Comparison of ENCODE assay signal across 13 cellular contexts in the genomic region with DNA sequence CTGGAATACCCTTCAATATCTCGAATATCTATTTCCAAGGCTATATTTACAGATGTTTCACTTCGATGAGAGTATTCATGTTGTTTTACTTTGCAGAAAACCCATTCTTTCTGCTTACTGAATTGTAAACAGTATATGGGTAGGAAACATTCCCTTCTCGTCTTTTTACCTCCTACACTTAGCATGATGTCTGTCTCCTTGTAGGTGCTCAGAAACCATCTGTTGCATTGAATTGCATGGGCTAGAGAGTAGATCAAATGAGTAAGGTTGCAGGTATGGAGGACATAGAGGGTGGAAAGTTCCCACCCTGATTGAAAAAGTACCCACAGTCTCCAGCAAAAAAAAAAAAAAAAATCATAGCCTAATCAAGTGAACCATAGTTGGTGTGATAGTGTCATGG. TPM values are rescaled to one million over a fixed set of nuclear protein-coding genes. Genes with fewer than 3 reads are reported as not detected.
DNase-seq lines count a peak whose midpoint lies in the region; ATAC-seq and TF ChIP-seq lines count a peak whose summit lies in the region.
"Had no signal": no experiment of that assay in that cellular context is flagged by ENCODE, and none has a peak within 500 bp of the region (broad histone marks: within the 10 kb centered on the region; RNA-seq: fewer than 3 reads in every experiment).

No MANE protein-coding gene starts in this region.

- H3K18ac ChIP-seq in H9 (ENCODE audit: insufficient read length, low read depth, low read length) = no peak overlapping the region

- H3K9ac ChIP-seq in H9 (ENCODE audit: extremely low read depth, insufficient read length, low read length) = no peak overlapping the region

- no peak overlapping the region for H3K14ac ChIP-seq in H9 (ENCODE audit: insufficient read depth, low read length)

- peaks cover 46% of the 10 kb centered on the region for H3K36me3 Mint-ChIP-seq in activated naive CD4-positive, alpha-beta T cell treated with anti-CD3 and anti-CD28 coated beads, Interleukin-2, amount 50 U/mL, for 24 hours
- peaks cover 66% of the 10 kb centered on the region for H3K36me3 Mint-ChIP-seq in T-helper 2 cell treated with Interferon-gamma antibody and Interleukin-4, amounts not matched to agents 5 μg/mL and 100 μg/mL, for 36 hours (ENCODE audit: low read depth)
- no peaks in the 10 kb centered on the region for H3K36me3 Mint-ChIP-seq in WTC11
- no peaks in the 10 kb centered on the region for H3K36me3 Mint-ChIP-seq in H9 (ENCODE audit: insufficient read depth in 1 of 3, low read depth in 3 of 3)

- H3K4me3 ChIP-seq in right lobe of liver (peak overlapping the region; percentile 7 to 41 (median 15)), thoracic aorta (peak overlapping the region; percentile 66)

- peak overlapping the region; percentile 99 for H3K27ac Mint-ChIP-seq in activated naive CD4-positive, alpha-beta T cell treated with anti-CD3 and anti-CD28 coated beads, Interleukin-2, amount 50 U/mL, for 24 hours
- H3K27ac Mint-ChIP-seq in T-helper 2 cell treated with Interferon-gamma antibody and Interleukin-4, amounts not matched to agents 5 μg/mL and 100 μg/mL, for 36 hours = peak overlapping the region; percentile 97
- H3K27ac Mint-ChIP-seq in WTC11 (no peak overlapping the region), H9 (no peak overlapping the region)

- H2BK15ac ChIP-seq in H9 (ENCODE audit: low read depth, low read length) = no peak overlapping the region

- no peaks in the 10 kb centered on the region for H3K23me2 ChIP-seq in H9 (ENCODE audit: insufficient read length, low read depth, low read length, poor library complexity, severe bottlenecking)

- CTCF ChIA-PET in WTC11 (lab: Charles Lee) = no interaction called here

- H4K20me1 ChIP-seq in H9 (ENCODE audit: control insufficient read depth, insufficient read depth, insufficient read length) = no peaks in the 10 kb centered on the region

- H3K36me3 ChIP-seq in right lobe of liver = no peaks in the 10 kb centered on the region
- H3K36me3 ChIP-seq in thoracic aorta = no peaks in the 10 kb centered on the region
- H3K36me3 ChIP-seq: ascending aorta had no signal

- no peak overlapping the region for H4K8ac ChIP-seq in H9 (replicated peaks; ENCODE audit: insufficient read length, low read depth, low read length)

- H3K4me1 ChIP-seq in right lobe of liver = no peaks in the 10 kb centered on the region
- H3K4me1 ChIP-seq in thoracic aorta (ENCODE audit: control insufficient read depth in 1 of 2, low read depth in 2 of 2) = no peaks in the 10 kb centered on the region
- no peaks in the 10 kb centered on the region for H3K4me1 ChIP-seq in H9 (ENCODE audit: insufficient read depth, low read length)
- H3K4me1 ChIP-seq: ascending aorta had no signal

- no peak overlapping the region for H3K4me2 ChIP-seq in H9 (ENCODE audit: insufficient read depth, insufficient read length, low read length)

- ATAC-seq in right lobe of liver (no peak), thoracic aorta (ENCODE audit: insufficient number of reproducible peaks, low FRiP score, low read depth) (no peak), WTC11 (no peak)

- H2BK20ac ChIP-seq in H9 (ENCODE audit: low read depth, low read length, poor library complexity, severe bottlenecking) = no peak overlapping the region

- H3K4me3 Mint-ChIP-seq in activated naive CD4-positive, alpha-beta T cell treated with anti-CD3 and anti-CD28 coated beads, Interleukin-2, amount 50 U/mL, for 24 hours = peak overlapping the region; percentile 94
- peak overlapping the region; percentile 100 for H3K4me3 Mint-ChIP-seq in T-helper 2 cell treated with Interferon-gamma antibody and Interleukin-4, amounts not matched to agents 5 μg/mL and 100 μg/mL, for 36 hours
- H3K4me3 Mint-ChIP-seq in WTC11 (no peak overlapping the region), H9 (no peak overlapping the region)

- H3K4me1 Mint-ChIP-seq in activated naive CD4-positive, alpha-beta T cell treated with anti-CD3 and anti-CD28 coated beads, Interleukin-2, amount 50 U/mL, for 24 hours = peaks cover 37% of the 10 kb centered on the region
- peaks cover 44% of the 10 kb centered on the region for H3K4me1 Mint-ChIP-seq in T-helper 2 cell treated with Interferon-gamma antibody and Interleukin-4, amounts not matched to agents 5 μg/mL and 100 μg/mL, for 36 hours (ENCODE audit: low read depth)
- no peaks in the 10 kb centered on the region for H3K4me1 Mint-ChIP-seq in WTC11
- H3K4me1 Mint-ChIP-seq in H9 = no peaks in the 10 kb centered on the region

- H3K79me2 ChIP-seq in H9 (ENCODE audit: insufficient read depth, low read length) = no peaks in the 10 kb centered on the region

- H3K56ac ChIP-seq in H9 (ENCODE audit: insufficient read length, low read depth, low read length) = no peak overlapping the region

- no peak overlapping the region for H2AK5ac ChIP-seq in H9 (ENCODE audit: insufficient read length, low read length)

- no peak overlapping the region for H2BK12ac ChIP-seq in H9 (ENCODE audit: insufficient read length, low read depth, low read length)

- no peak overlapping the region for H2AFZ ChIP-seq in H9 (ENCODE audit: low read length)

- no peaks in the 10 kb centered on the region for H3K27me3 Mint-ChIP-seq in activated naive CD4-positive, alpha-beta T cell treated with anti-CD3 and anti-CD28 coated beads, Interleukin-2, amount 50 U/mL, for 24 hours
- no peaks in the 10 kb centered on the region for H3K27me3 Mint-ChIP-seq in T-helper 2 cell treated with Interferon-gamma antibody and Interleukin-4, amounts not matched to agents 5 μg/mL and 100 μg/mL, for 36 hours (ENCODE audit: low read depth)
- H3K27me3 Mint-ChIP-seq in WTC11 (ENCODE audit: low read depth) (no peaks in the 10 kb centered on the region), H9 (ENCODE audit: low read depth) (no peaks in the 10 kb centered on the region)

- 38% methylated on average over 3 of the region's 3 CpGs for WGBS in right lobe of liver (ENCODE audit: insufficient coverage, low coverage, low lambda C conversion rate, missing lambda C conversion rate)
- no CpG with 5 or more reads among the region's 3 CpGs for WGBS in H9 (ENCODE audit: extremely low coverage, insufficient read length, low lambda C conversion rate)

- H4K5ac ChIP-seq in H9 (ENCODE audit: insufficient read length, low read depth, low read length) = no peak overlapping the region

- H3K27me3 ChIP-seq in right lobe of liver = no peaks in the 10 kb centered on the region
- no peaks in the 10 kb centered on the region for H3K27me3 ChIP-seq in thoracic aorta (replicated peaks; ENCODE audit: insufficient read depth)
- no peaks in the 10 kb centered on the region for H3K27me3 ChIP-seq in H9 (ENCODE audit: insufficient read depth, low read length)
- H3K27me3 ChIP-seq: ascending aorta had no signal

- POLR2A ChIA-PET in WTC11 (lab: Charles Lee) = no interaction called here

- DNase-seq in activated naive CD4-positive, alpha-beta T cell treated with Interleukin-2 at 50 U/mL for 16 hours = no peak
- no peak for DNase-seq in T-helper 2 cell treated with Interferon-gamma antibody and Interleukin-4, amounts not matched to agents 5 μg/mL and 100 μg/mL, for 36 hours (ENCODE audit: low spot score)
- DNase-seq in right lobe of liver (no peak), thoracic aorta (ENCODE audit: low spot score) (no peak), WTC11 (ENCODE audit: low spot score) (no peak), H9 (no peak), DMS 273 (lab: John Stamatoyannopoulos, UW; ENCODE audit: unreplicated experiment) (no peak)
- DNase-seq: midbrain, NCI-H1105 treated with DMSO at 0.1 percent for 48 hours, NCI-H524 treated with DMSO at 0.1 percent for 48 hours had no signal

- H2BK120ac ChIP-seq in H9 (ENCODE audit: low read depth, low read length, poor library complexity, severe bottlenecking) = no peak overlapping the region

- no peak overlapping the region for H3K4ac ChIP-seq in H9 (ENCODE audit: low read depth, low read length)

- H3K79me1 ChIP-seq in H9 (ENCODE audit: insufficient read depth, low read depth, low read length, poor library complexity, severe bottlenecking) = no peaks in the 10 kb centered on the region

- no peak overlapping the region for H3K23ac ChIP-seq in H9 (ENCODE audit: insufficient read length, low read depth, low read length)

- H3K27ac ChIP-seq in right lobe of liver = peak overlapping the region; percentile 31 to 72 (median 67)
- peak overlapping the region in 1 of 2 donors; percentile 43 for H3K27ac ChIP-seq in thoracic aorta
- H3K27ac ChIP-seq in H9 (ENCODE audit: insufficient read length, low read depth, low read length) = no peak overlapping the region
- H3K27ac ChIP-seq: ascending aorta had no signal

- no peak overlapping the region for H2BK5ac ChIP-seq in H9 (ENCODE audit: insufficient read length, low read length)

- H3K9me3 ChIP-seq in right lobe of liver (no peaks in the 10 kb centered on the region), thoracic aorta (no peaks in the 10 kb centered on the region), H9 (ENCODE audit: control insufficient read depth, low read depth, low read length) (no peaks in the 10 kb centered on the region)
- H3K9me3 ChIP-seq: ascending aorta had no signal

- TF ChIP-seq CTCF in right lobe of liver (IDR thresholded peaks at IDR 0.05) = no peak
- no peak for TF ChIP-seq CTCF in thoracic aorta (IDR thresholded peaks at IDR 0.05)
- TF ChIP-seq CTCF in WTC11 (IDR thresholded peaks at IDR 0.05) = no peak
- no peak for TF ChIP-seq CTCF in H9 (conservative IDR thresholded peaks at IDR 0.05)

- TF ChIP-seq POLR2A in right lobe of liver (IDR thresholded peaks at IDR 0.05) = no peak

- intact Hi-C loops in right lobe of liver (cut with DNase I) = no loop called here

- H3K9me3 Mint-ChIP-seq in activated naive CD4-positive, alpha-beta T cell treated with anti-CD3 and anti-CD28 coated beads, Interleukin-2, amount 50 U/mL, for 24 hours = no peaks in the 10 kb centered on the region
- no peaks in the 10 kb centered on the region for H3K9me3 Mint-ChIP-seq in T-helper 2 cell treated with Interferon-gamma antibody and Interleukin-4, amounts not matched to agents 5 μg/mL and 100 μg/mL, for 36 hours
- H3K9me3 Mint-ChIP-seq in WTC11 (no peaks in the 10 kb centered on the region), H9 (no peaks in the 10 kb centered on the region)

- no peak overlapping the region for H4K91ac ChIP-seq in H9 (ENCODE audit: insufficient read length, low read depth, low read length)

- no peak overlapping the region for H3T11ph ChIP-seq in H9 (ENCODE audit: low read length)

TF ChIP-seq in WTC11, 78 proteins besides CTCF, POLR2A, EP300 and RAD21 (continues in another document):
- no peak for TF ChIP-seq TP53 (CRISPR knock-in tag; IDR thresholded peaks at IDR 0.05)

RNA-seq across cellular contexts. Expression of gene CYTIP, which starts 1.8 kb away (rescaled TPM):
- total RNA-seq in right lobe of liver = 1 to 10 TPM; 1.1 to 6.0 (median 2.9) TPM
- 10 to 100 TPM in 1 of 2 donors, 1 to 10 TPM in 1; 4.5 to 21.2 TPM for total RNA-seq in thoracic aorta
- total RNA-seq in WTC11 (2021) = 0.66 to 1.2 TPM (median 0.89 TPM) in 3 replicates
- total RNA-seq in H9 (2021) = 0.09 and 0.28 TPM in 2 replicates
- total RNA-seq: SK-MEL-5 had no signal

Comparison
In these comparisons a context has a peak if more than half of its experiments do, and no peak if none do; other contexts are left out.
1. H3K27ac Mint-ChIP-seq: peak in activated naive CD4-positive, alpha-beta T cell treated with anti-CD3 and anti-CD28 coated beads, Interleukin-2, amount 50 U/mL, for 24 hours (single experiment) and T-helper 2 cell treated with Interferon-gamma antibody and Interleukin-4, amounts not matched to agents 5 μg/mL and 100 μg/mL, for 36 hours (single experiment); none in WTC11 (single experiment) and H9 (0 of 3).
2. H3K4me3 Mint-ChIP-seq: peak in activated naive CD4-positive, alpha-beta T cell treated with anti-CD3 and anti-CD28 coated beads, Interleukin-2, amount 50 U/mL, for 24 hours (single experiment) and T-helper 2 cell treated with Interferon-gamma antibody and Interleukin-4, amounts not matched to agents 5 μg/mL and 100 μg/mL, for 36 hours (single experiment); none in WTC11 (single experiment) and H9 (0 of 2).